In genomic region chr5:87413116-87413645, GRCh38 we compare ENCODE assay signal across 8 cellular contexts. TPM values are rescaled to one million over a fixed set of nuclear protein-coding genes. Genes with fewer than 3 reads are reported as not detected.
DNase-seq lines count a peak whose midpoint lies in the region; ATAC-seq and TF ChIP-seq lines count a peak whose summit lies in the region.

No MANE protein-coding gene starts in this region.

- H3K9ac ChIP-seq in iPS-20b (ENCODE audit: low read depth, low read length), result peak overlapping the region; percentile 57; the same call in 1 of the 2 replicates

- no peak for DNase-seq in stimulated activated naive CD8-positive, alpha-beta T cell treated with anti-CD3 and anti-CD28 coated beads, Interleukin-15, Interleukin-2, amounts not matched to agents 100 U/mL and 50 U/mL, for 24 hours
- DNase-seq in activated B cell treated with CpG ODN at 0.5 μM for 24 hours (no peak), RPMI8226 (no peak)

- H3K36me3 ChIP-seq in iPS-20b (ENCODE audit: insufficient read depth, low read depth, low read length), result peaks cover 31% of the 10 kb centered on the region

- peaks cover 5% of the 10 kb centered on the region; the same call in 1 of the 2 replicates for H3K4me1 ChIP-seq in iPS-20b (ENCODE audit: insufficient read depth, low read length)

- H3K9me3 ChIP-seq in iPS-20b (ENCODE audit: insufficient read depth, low read depth, low read length), result no peaks in the 10 kb centered on the region

- peaks cover 33% of the 10 kb centered on the region for H3K36me3 Mint-ChIP-seq in stimulated activated naive CD8-positive, alpha-beta T cell treated with anti-CD3 and anti-CD28 coated beads, Interleukin-15, Interleukin-2, amounts not matched to agents 100 ng/mL and 50 ng/mL, for 24 hours (ENCODE audit: low read depth)
- H3K36me3 Mint-ChIP-seq in activated B cell treated with CpG ODN at 0.5 μM for 24 hours (ENCODE audit: low read depth), result peaks cover 25% of the 10 kb centered on the region

- intact Hi-C loops in activated B cell treated with CpG ODN at 0.5 μM for 24 hours (cut with micrococcal nuclease), result loop anchor here (1.0 to 10.0 kb wide), 5 partner anchors 106 to 1278 kb away; partner anchors contain the start of genes COX7C and RASA1

- peak overlapping the region; percentile 100 for H3K4me3 Mint-ChIP-seq in stimulated activated naive CD8-positive, alpha-beta T cell treated with anti-CD3 and anti-CD28 coated beads, Interleukin-15, Interleukin-2, amounts not matched to agents 100 ng/mL and 50 ng/mL, for 24 hours
- peak overlapping the region; percentile 91 for H3K4me3 Mint-ChIP-seq in activated B cell treated with CpG ODN at 0.5 μM for 24 hours

- H3K4me1 Mint-ChIP-seq in stimulated activated naive CD8-positive, alpha-beta T cell treated with anti-CD3 and anti-CD28 coated beads, Interleukin-15, Interleukin-2, amounts not matched to agents 100 ng/mL and 50 ng/mL, for 24 hours (ENCODE audit: low read depth), result peaks cover 42% of the 10 kb centered on the region
- peaks cover 36% of the 10 kb centered on the region for H3K4me1 Mint-ChIP-seq in activated B cell treated with CpG ODN at 0.5 μM for 24 hours

- H3K27me3 Mint-ChIP-seq in stimulated activated naive CD8-positive, alpha-beta T cell treated with anti-CD3 and anti-CD28 coated beads, Interleukin-15, Interleukin-2, amounts not matched to agents 100 ng/mL and 50 ng/mL, for 24 hours, result no peaks in the 10 kb centered on the region
- H3K27me3 Mint-ChIP-seq in activated B cell treated with CpG ODN at 0.5 μM for 24 hours, result no peaks in the 10 kb centered on the region

- H3K27ac Mint-ChIP-seq in stimulated activated naive CD8-positive, alpha-beta T cell treated with anti-CD3 and anti-CD28 coated beads, Interleukin-15, Interleukin-2, amounts not matched to agents 100 ng/mL and 50 ng/mL, for 24 hours, result peak overlapping the region; percentile 95
- H3K27ac Mint-ChIP-seq in activated B cell treated with CpG ODN at 0.5 μM for 24 hours, result peak overlapping the region; percentile 93

- CTCF ChIA-PET in activated B cell treated with CpG ODN at 0.5 μM for 24 hours (lab: Charles Lee), result interaction anchor here (1.3 kb wide), 1 partner anchor 13 kb away, joined by 5 read pairs; no protein-coding TSS in a partner anchor

- peak overlapping the region; percentile 84 for H3K4me3 ChIP-seq in iPS-20b (ENCODE audit: low read length)

- ATAC-seq in stimulated activated naive CD8-positive, alpha-beta T cell treated with anti-CD3 and anti-CD28 coated beads, Interleukin-15, Interleukin-2, amounts not matched to agents 100 U/mL and 50 U/mL, for 24 hours, result no peak
- ATAC-seq in HG03095 (IDR thresholded peaks at IDR 0.05; ENCODE audit: unreplicated experiment), result peak; percentile 10
- ATAC-seq in activated B cell treated with CpG ODN at 0.5 μM for 24 hours (ENCODE audit: low read depth), result no peak
- ATAC-seq in GM18873 (IDR thresholded peaks at IDR 0.05; ENCODE audit: low FRiP score, unreplicated experiment), result no peak

- no peak for TF ChIP-seq CTCF in activated B cell treated with CpG ODN at 0.5 μM for 24 hours (IDR thresholded peaks at IDR 0.05)

- H3K27ac ChIP-seq in iPS-20b (ENCODE audit: low read length), result no peak overlapping the region
- H3K27ac ChIP-seq in temporal lobe (ENCODE audit: low read depth, low read length), result peak overlapping the region; percentile 80

- no peaks in the 10 kb centered on the region for H3K27me3 ChIP-seq in iPS-20b (ENCODE audit: insufficient read depth, low read length)

- no peaks in the 10 kb centered on the region for H3K9me3 Mint-ChIP-seq in stimulated activated naive CD8-positive, alpha-beta T cell treated with anti-CD3 and anti-CD28 coated beads, Interleukin-15, Interleukin-2, amounts not matched to agents 100 ng/mL and 50 ng/mL, for 24 hours
- H3K9me3 Mint-ChIP-seq in activated B cell treated with CpG ODN at 0.5 μM for 24 hours, result no peaks in the 10 kb centered on the region

- POLR2A ChIA-PET in activated B cell treated with CpG ODN at 0.5 μM for 24 hours (lab: Charles Lee), result interaction anchor here (1.3 to 1.5 kb wide), 2 partner anchors 16 to 145 kb away, joined by 5 read pairs; partner anchors contain the start of gene RASA1

RNA-seq across cellular contexts. Expression of gene CCNH, which starts 0.5 kb away (rescaled TPM):
- total RNA-seq in activated B cell treated with CpG ODN at 0.5 μM for 24 hours (69.3 and 74.8 TPM in 2 replicates), temporal lobe (91.5 TPM)
